Comparison of ENCODE assay signal across 9 cellular contexts in genomic region chr19:49488863-49489537, GRCh38.
DNase-seq lines count a peak whose midpoint lies in the region.
"Had no signal": no experiment of that assay in that cellular context is flagged by ENCODE, and none has a peak within 500 bp of the region (broad histone marks: within the 10 kb centered on the region; RNA-seq: fewer than 3 reads in every experiment).

No MANE protein-coding gene starts in this region.

- peaks cover 78% of the 10 kb centered on the region for H3K36me3 Mint-ChIP-seq in activated naive CD4-positive, alpha-beta T cell treated with anti-CD3 and anti-CD28 coated beads, Interleukin-2, amount 10 ng/mL, durations not matched to agents 7 days and 5 days

- H3K27me3 ChIP-seq in iPS-20b (ENCODE audit: insufficient read depth, low read length) = no peaks in the 10 kb centered on the region
- H3K27me3 ChIP-seq in stomach smooth muscle (ENCODE audit: control insufficient read depth in 1 of 2, insufficient read depth in 2 of 2, low read length in 2 of 2) = no peaks in the 10 kb centered on the region

- H3K27ac ChIP-seq in iPS-20b (ENCODE audit: low read length) (peak overlapping the region; percentile 98), stomach smooth muscle (ENCODE audit: low read length) (peak overlapping the region; percentile 94)

- H3K9ac ChIP-seq in iPS-20b (ENCODE audit: low read depth, low read length) = peak overlapping the region; percentile 100
- H3K9ac ChIP-seq in stomach smooth muscle (ENCODE audit: low read length in 2 of 2) = peak overlapping the region; percentile 99

- DNase-seq in NCI-H82 (lab: John Stamatoyannopoulos, UW) (peak; percentile 23), NCI-H82 treated with DMSO at 0.1 percent for 48 hours (lab: John Stamatoyannopoulos, UW; ENCODE audit: unreplicated experiment) (no peak), C1 segment of cervical spinal cord (lab: John Stamatoyannopoulos, UW) (no peak), HuH-7 (ENCODE audit: low spot score) (no peak), dedifferentiated amniotic fluid mesenchymal stem cell (ENCODE audit: extremely low spot score) (no peak)
- DNase-seq in activated naive CD4-positive, alpha-beta T cell treated with anti-CD3 and anti-CD28 coated beads, Interleukin-2, amount 10 ng/mL, durations not matched to agents 7 days and 5 days = no peak
- DNase-seq: islet precursor cell had no signal

- H3K27ac Mint-ChIP-seq in activated naive CD4-positive, alpha-beta T cell treated with anti-CD3 and anti-CD28 coated beads, Interleukin-2, amount 10 ng/mL, durations not matched to agents 7 days and 5 days = peak overlapping the region; percentile 97

- H3K4me1 Mint-ChIP-seq in activated naive CD4-positive, alpha-beta T cell treated with anti-CD3 and anti-CD28 coated beads, Interleukin-2, amount 10 ng/mL, durations not matched to agents 7 days and 5 days = peaks cover 57% of the 10 kb centered on the region

- peaks cover 54% of the 10 kb centered on the region for H3K36me3 ChIP-seq in iPS-20b (ENCODE audit: insufficient read depth, low read depth, low read length)
- peaks cover 33 to 35% of the 10 kb centered on the region in 2 donors for H3K36me3 ChIP-seq in stomach smooth muscle (ENCODE audit: control insufficient read depth in 2 of 2, insufficient read depth in 2 of 2, low read length in 2 of 2)

- H3K4me1 ChIP-seq in iPS-20b (ENCODE audit: insufficient read depth, low read length) (peaks cover 5% of the 10 kb centered on the region), stomach smooth muscle (ENCODE audit: control insufficient read depth, insufficient read depth, low read length) (peaks cover 25% of the 10 kb centered on the region)

- CTCF ChIA-PET in activated naive CD4-positive, alpha-beta T cell treated with anti-CD3 and anti-CD28 coated beads, Interleukin-2, amount 10 ng/mL, durations not matched to agents 7 days and 5 days (lab: Charles Lee) = interaction anchor here (1.4 to 2.2 kb wide), 2 partner anchors 16 to 58 kb away, joined by 3 to 9 read pairs; partner anchors contain the start of gene FLT3LG

- H3K9me3 ChIP-seq in iPS-20b (ENCODE audit: insufficient read depth, low read depth, low read length) (no peaks in the 10 kb centered on the region), stomach smooth muscle (ENCODE audit: control insufficient read depth in 2 of 2, low read length in 2 of 2) (no peaks in the 10 kb centered on the region)

- H3K27me3 Mint-ChIP-seq in activated naive CD4-positive, alpha-beta T cell treated with anti-CD3 and anti-CD28 coated beads, Interleukin-2, amount 10 ng/mL, durations not matched to agents 7 days and 5 days = peaks cover 8% of the 10 kb centered on the region

- H3K4me3 Mint-ChIP-seq in activated naive CD4-positive, alpha-beta T cell treated with anti-CD3 and anti-CD28 coated beads, Interleukin-2, amount 10 ng/mL, durations not matched to agents 7 days and 5 days = peak overlapping the region; percentile 100

- no peaks in the 10 kb centered on the region for H3K9me3 Mint-ChIP-seq in activated naive CD4-positive, alpha-beta T cell treated with anti-CD3 and anti-CD28 coated beads, Interleukin-2, amount 10 ng/mL, durations not matched to agents 7 days and 5 days

- H3K4me3 ChIP-seq in iPS-20b (ENCODE audit: low read length) (peak overlapping the region; percentile 94), stomach smooth muscle (ENCODE audit: low read length in 2 of 2) (peak overlapping the region; percentile 98 to 100)
